Comparison of ENCODE assay signal across 10 cellular contexts in genomic region chr1:176241385-176242015, GRCh38. TPM values are rescaled to one million over a fixed set of nuclear protein-coding genes. Genes with fewer than 3 reads are reported as not detected.
DNase-seq lines count a peak whose midpoint lies in the region; FAIRE-seq and TF ChIP-seq lines count a peak whose summit lies in the region.
"Had no signal": no experiment of that assay in that cellular context is flagged by ENCODE, and none has a peak within 500 bp of the region (broad histone marks: within the 10 kb centered on the region; RNA-seq: fewer than 3 reads in every experiment).

No MANE protein-coding gene starts in this region.

- no peaks in the 10 kb centered on the region for H3K79me1 ChIP-seq in mesendoderm (ENCODE audit: low read length)

- H3K18ac ChIP-seq in mesendoderm (ENCODE audit: low read length) = no peak overlapping the region

- no peak for TF ChIP-seq POLR2A in suprapubic skin (IDR thresholded peaks at IDR 0.05)

- DNase-seq in DMS53 treated with DMSO at 0.1 percent for 48 hours (lab: John Stamatoyannopoulos, UW; ENCODE audit: unreplicated experiment) (peak; percentile 75), astrocyte (ENCODE audit: low read depth) (peak; percentile 3), mesendoderm (peak; percentile 88), T-helper 9 cell (no peak), suprapubic skin (ENCODE audit: low spot score in 2 of 2) (no peak), NCI-H2196 treated with DMSO at 0.1 percent for 48 hours (lab: John Stamatoyannopoulos, UW; ENCODE audit: unreplicated experiment) (no peak), cerebellar nuclear complex (lab: John Stamatoyannopoulos, UW) (no peak)
- DNase-seq: stomach, SW 1271 had no signal

- H3K27ac ChIP-seq in HUES6 (ENCODE audit: low read depth, low read length) (peak overlapping the region; percentile 60; the same call in 1 of the 2 replicates), astrocyte (ENCODE audit: low read depth, low read length) (no peak overlapping the region), mesendoderm (ENCODE audit: low read depth, low read length) (no peak overlapping the region), suprapubic skin (no peak overlapping the region)
- H3K27ac ChIP-seq: stomach had no signal

- no peaks in the 10 kb centered on the region for H3K27me3 ChIP-seq in HUES6 (ENCODE audit: control insufficient read depth, insufficient read depth, low read length)
- H3K27me3 ChIP-seq in astrocyte (ENCODE audit: insufficient read depth, low read length) = no peaks in the 10 kb centered on the region
- no peaks in the 10 kb centered on the region for H3K27me3 ChIP-seq in mesendoderm (ENCODE audit: insufficient read depth, low read length, poor library complexity)
- no peaks in the 10 kb centered on the region for H3K27me3 ChIP-seq in suprapubic skin
- H3K27me3 ChIP-seq: stomach had no signal

- no peak overlapping the region for H3K56ac ChIP-seq in mesendoderm (ENCODE audit: low read length)

- H3K9ac ChIP-seq in HUES6 (ENCODE audit: low read length) (no peak overlapping the region), astrocyte (ENCODE audit: low read length) (no peak overlapping the region), mesendoderm (ENCODE audit: low read length) (no peak overlapping the region)

- peaks cover 4% of the 10 kb centered on the region; the same call in 1 of the 2 replicates for H3K4me1 ChIP-seq in HUES6 (ENCODE audit: control insufficient read depth, insufficient read depth, low read length)
- no peaks in the 10 kb centered on the region for H3K4me1 ChIP-seq in astrocyte (ENCODE audit: insufficient read depth, low read length)
- H3K4me1 ChIP-seq in mesendoderm (ENCODE audit: control insufficient read depth, low read depth, low read length) = no peaks in the 10 kb centered on the region
- H3K4me1 ChIP-seq in suprapubic skin = no peaks in the 10 kb centered on the region
- H3K4me1 ChIP-seq: stomach had no signal

- H3K4me3 Mint-ChIP-seq in astrocyte (ENCODE audit: unreplicated experiment) = peak overlapping the region; percentile 78

- no peak overlapping the region for H2BK15ac ChIP-seq in mesendoderm (replicated peaks; ENCODE audit: low read depth)

- H3K9me3 ChIP-seq in HUES6 (ENCODE audit: control insufficient read depth, insufficient read depth, low read depth, low read length) (no peaks in the 10 kb centered on the region), astrocyte (ENCODE audit: insufficient read depth, low read depth, low read length) (no peaks in the 10 kb centered on the region), suprapubic skin (no peaks in the 10 kb centered on the region)
- H3K9me3 ChIP-seq: stomach had no signal

- no peak overlapping the region for H4K5ac ChIP-seq in mesendoderm (ENCODE audit: low read length)

- H2BK5ac ChIP-seq in mesendoderm (ENCODE audit: low read length) = no peak overlapping the region

- H2AK5ac ChIP-seq in mesendoderm (ENCODE audit: low read length) = no peak overlapping the region

- no peaks in the 10 kb centered on the region for H4K20me1 ChIP-seq in astrocyte (ENCODE audit: insufficient read depth, low read length)

- no peak for TF ChIP-seq EP300 in suprapubic skin (IDR thresholded peaks at IDR 0.05)

- peaks cover 2% of the 10 kb centered on the region for H3K27me3 Mint-ChIP-seq in astrocyte (ENCODE audit: low read depth, unreplicated experiment)

- H3K23ac ChIP-seq in mesendoderm (ENCODE audit: low read length) = no peak overlapping the region

- WGBS in mesendoderm (ENCODE audit: extremely low coverage, insufficient coverage, low lambda C conversion rate) = no CpG with 5 or more reads among the region's 2 CpGs
- 73% methylated on average over 2 of the region's 2 CpGs for WGBS in suprapubic skin

- no peak overlapping the region for H3K4me2 ChIP-seq in astrocyte (ENCODE audit: low read length)
- H3K4me2 ChIP-seq in mesendoderm (ENCODE audit: low read length) = no peak overlapping the region

- no peaks in the 10 kb centered on the region for H3K36me3 Mint-ChIP-seq in astrocyte (ENCODE audit: low read depth, unreplicated experiment)

- H3K36me3 ChIP-seq in HUES6 (ENCODE audit: control insufficient read depth, insufficient read depth, low read length) (no peaks in the 10 kb centered on the region), astrocyte (ENCODE audit: insufficient read depth, low read length) (no peaks in the 10 kb centered on the region), mesendoderm (ENCODE audit: control insufficient read depth, insufficient read depth, low read length) (no peaks in the 10 kb centered on the region), suprapubic skin (no peaks in the 10 kb centered on the region)
- H3K36me3 ChIP-seq: stomach had no signal

- H2BK120ac ChIP-seq in mesendoderm (ENCODE audit: low read depth, low read length) = no peak overlapping the region

- H3K4me1 Mint-ChIP-seq in astrocyte (ENCODE audit: low read depth, unreplicated experiment) = peaks cover 19% of the 10 kb centered on the region

- TF ChIP-seq CTCF in astrocyte (IDR thresholded peaks at IDR 0.05; ENCODE audit: insufficient read depth, low read depth, low read length) = no peak
- TF ChIP-seq CTCF in suprapubic skin (IDR thresholded peaks at IDR 0.05) = no peak

- H2AFZ ChIP-seq in astrocyte (ENCODE audit: low read depth, low read length) = no peak overlapping the region

- peak overlapping the region; percentile 92 for H3K27ac Mint-ChIP-seq in astrocyte (ENCODE audit: unreplicated experiment)

- no peak overlapping the region for H4K8ac ChIP-seq in mesendoderm (ENCODE audit: low read depth, low read length)

- H3K79me2 ChIP-seq in astrocyte (ENCODE audit: insufficient read depth, low read length) (no peaks in the 10 kb centered on the region), mesendoderm (ENCODE audit: control insufficient read depth, insufficient read depth, low read length) (no peaks in the 10 kb centered on the region)

- no peak overlapping the region for H3K4ac ChIP-seq in mesendoderm (ENCODE audit: low read depth, low read length)

- H3K4me3 ChIP-seq in HUES6 (ENCODE audit: low read depth, low read length) (no peak overlapping the region), astrocyte (ENCODE audit: insufficient read depth, low read depth, low read length) (no peak overlapping the region), mesendoderm (ENCODE audit: low read length) (no peak overlapping the region), suprapubic skin (no peak overlapping the region)
- H3K4me3 ChIP-seq: stomach had no signal

- H3K9me3 Mint-ChIP-seq in astrocyte (ENCODE audit: unreplicated experiment) = no peaks in the 10 kb centered on the region

- peak; percentile 68 for FAIRE-seq in astrocyte (lab: Jason Lieb, UNC)

RNA-seq across cellular contexts. Expression of gene COP1, which starts 34.4 kb away (rescaled TPM):
- total RNA-seq in astrocyte = 38.8 and 45.9 TPM in 2 replicates
- polyA plus RNA-seq in mesendoderm (2013, experiment 1 of 2) = 25.8 TPM
- polyA plus RNA-seq in mesendoderm (2013, experiment 2 of 2) = 24.7 TPM
- 10 to 100 TPM; 33.2 to 84.1 (median 52.3) TPM for total RNA-seq in suprapubic skin

Comparison
In these comparisons a context has a peak if more than half of its experiments do, and no peak if none do; other contexts are left out.
1. DNase-seq: peak in DMS53 treated with DMSO at 0.1 percent for 48 hours (single experiment), astrocyte (single experiment) and mesendoderm (single experiment); none in T-helper 9 cell (single experiment), suprapubic skin (0 of 2), NCI-H2196 treated with DMSO at 0.1 percent for 48 hours (single experiment) and cerebellar nuclear complex (0 of 2).